ENCODE assay signal across 12 cellular contexts in genomic region chr22:30270841-30271240, GRCh38. TPM values are rescaled to one million over a fixed set of nuclear protein-coding genes. Genes with fewer than 3 reads are reported as not detected.
A peak's percentile ranks its signal among the peaks of the same experiment; 100 is the strongest.
DNase-seq lines count a peak whose midpoint lies in the region; ATAC-seq, FAIRE-seq and TF ChIP-seq lines count a peak whose summit lies in the region.
"Had no signal": no experiment of that assay in that cellular context is flagged by ENCODE, and none has a peak within 500 bp of the region (broad histone marks: within the 10 kb centered on the region; RNA-seq: fewer than 3 reads in every experiment).

No MANE protein-coding gene starts in this region.

- no peak overlapping the region for H4K91ac ChIP-seq in IMR-90 (ENCODE audit: insufficient read depth, low read depth, low read length)

- no peak overlapping the region for H2BK15ac ChIP-seq in IMR-90 (ENCODE audit: low read depth, low read length)

- H2BK120ac ChIP-seq in IMR-90 (ENCODE audit: low read depth, low read length): no peak overlapping the region

- CTCF ChIA-PET in IMR-90 (lab: Yijun Ruan, JAX): no interaction called here

- H2AFZ ChIP-seq in IMR-90 (replicated peaks; ENCODE audit: low read length, poor library complexity) (peak overlapping the region; percentile 80), astrocyte (ENCODE audit: low read depth, low read length) (peak overlapping the region; percentile 28), MM.1S (ENCODE audit: low read length) (no peak overlapping the region)

- H3K14ac ChIP-seq in IMR-90 (replicated peaks; ENCODE audit: low read depth, low read length): no peak overlapping the region

- no peak overlapping the region for H3K23ac ChIP-seq in IMR-90 (ENCODE audit: low read depth, low read length)

- H3K27ac ChIP-seq in IMR-90 (ENCODE audit: insufficient read depth, low read length) (no peak overlapping the region), astrocyte (ENCODE audit: low read depth, low read length) (peak overlapping the region; percentile 31), MM.1S (ENCODE audit: low read length) (no peak overlapping the region), SJCRH30 (no peak overlapping the region)
- H3K27ac ChIP-seq: RWPE1, thyroid gland had no signal

- H3K79me2 ChIP-seq in astrocyte (ENCODE audit: insufficient read depth, low read length) (no peaks in the 10 kb centered on the region), MM.1S (ENCODE audit: low read length) (no peaks in the 10 kb centered on the region)

- in situ Hi-C loops in IMR-90 (cut with MboI; ENCODE audit: low sequenced_read_pairs): no loop called here

- 0 out of 2 replicates have a peak, but pooled peaks have one; percentile 26 for TF ChIP-seq POLR2A in IMR-90 (IDR thresholded peaks at IDR 0.05; ENCODE audit: low read depth, low read length)

- no peaks in the 10 kb centered on the region for H3K9me3 Mint-ChIP-seq in astrocyte (ENCODE audit: unreplicated experiment)
- H3K9me3 Mint-ChIP-seq in stimulated activated effector memory CD8-positive, alpha-beta T cell treated with anti-CD3 and anti-CD28 coated beads, Interleukin-12 subunit alpha, Interleukin-12 subunit beta, amount 100 ng/mL, for 72 hours: no peaks in the 10 kb centered on the region

- H2AK5ac ChIP-seq in IMR-90 (ENCODE audit: low read depth, low read length): peak overlapping the region; percentile 65; the same call in 1 of the 2 replicates

- peak; percentile 33 for ATAC-seq in IMR-90 (ENCODE audit: low read depth)
- ATAC-seq in stimulated activated effector memory CD8-positive, alpha-beta T cell treated with anti-CD3 and anti-CD28 coated beads, Interleukin-12 subunit alpha, Interleukin-12 subunit beta, amount 100 ng/mL, for 72 hours: no peak
- ATAC-seq: activated CD8-positive, alpha-beta memory T cell treated with anti-CD3 and anti-CD28 coated beads, Interleukin-2, amount 10 ng/mL, durations not matched to agents 7 days and 5 days had no signal

- FAIRE-seq in astrocyte (lab: Jason Lieb, UNC): no peak

- no peak overlapping the region for H3K4me3 ChIP-seq in IMR-90 (ENCODE audit: insufficient read depth, low read depth, low read length)
- no peak overlapping the region for H3K4me3 ChIP-seq in astrocyte (ENCODE audit: insufficient read depth, low read depth, low read length)
- H3K4me3 ChIP-seq in MM.1S (ENCODE audit: low read length): no peak overlapping the region
- no peak overlapping the region for H3K4me3 ChIP-seq in SJCRH30
- H3K4me3 ChIP-seq: dorsolateral prefrontal cortex, thyroid gland had no signal

- H2AK9ac ChIP-seq in IMR-90 (replicated peaks; ENCODE audit: low read depth, low read length, poor library complexity): peak overlapping the region; percentile 82

- H3K27me3 ChIP-seq in IMR-90 (ENCODE audit: control insufficient read depth, insufficient read depth, low read length) (no peaks in the 10 kb centered on the region), astrocyte (ENCODE audit: insufficient read depth, low read length) (no peaks in the 10 kb centered on the region), MM.1S (replicated peaks; ENCODE audit: insufficient read depth, low read length) (peaks cover 31% of the 10 kb centered on the region), SJCRH30 (no peaks in the 10 kb centered on the region)
- H3K27me3 ChIP-seq: dorsolateral prefrontal cortex, thyroid gland had no signal

- H3K4me2 ChIP-seq in IMR-90 (ENCODE audit: low read depth, low read length) (no peak overlapping the region), astrocyte (ENCODE audit: low read length) (peak overlapping the region; percentile 14), MM.1S (ENCODE audit: low read depth, low read length) (no peak overlapping the region)

- no peak overlapping the region for H3K4me3 Mint-ChIP-seq in astrocyte (ENCODE audit: unreplicated experiment)
- no peak overlapping the region for H3K4me3 Mint-ChIP-seq in stimulated activated effector memory CD8-positive, alpha-beta T cell treated with anti-CD3 and anti-CD28 coated beads, Interleukin-12 subunit alpha, Interleukin-12 subunit beta, amount 100 ng/mL, for 72 hours
- H3K4me3 Mint-ChIP-seq: activated CD8-positive, alpha-beta memory T cell treated with anti-CD3 and anti-CD28 coated beads, Interleukin-2, amount 10 ng/mL, durations not matched to agents 7 days and 5 days had no signal

- no TSS peak for BruUV-seq in IMR-90 (replicated peaks; lab: Mats Ljungman, UMichigan)

- TF ChIP-seq RAD21 in IMR-90 (IDR thresholded peaks at IDR 0.05; ENCODE audit: low read length): no peak

- peaks cover 9% of the 10 kb centered on the region for H3K27me3 Mint-ChIP-seq in astrocyte (ENCODE audit: low read depth, unreplicated experiment)
- H3K27me3 Mint-ChIP-seq: activated CD8-positive, alpha-beta memory T cell treated with anti-CD3 and anti-CD28 coated beads, Interleukin-2, amount 10 ng/mL, durations not matched to agents 7 days and 5 days had no signal

- H2BK20ac ChIP-seq in IMR-90 (ENCODE audit: low read depth, low read length): no peak overlapping the region

- H4K20me1 ChIP-seq in IMR-90 (ENCODE audit: insufficient read depth, low read length) (no peaks in the 10 kb centered on the region), astrocyte (ENCODE audit: insufficient read depth, low read length) (no peaks in the 10 kb centered on the region), MM.1S (ENCODE audit: insufficient read depth, low read length) (no peaks in the 10 kb centered on the region)

- no peak overlapping the region; a peak in 1 of 4 replicates for H4K8ac ChIP-seq in IMR-90 (ENCODE audit: low read depth in 2 of 2, low read length in 2 of 2)

- no peak overlapping the region for H3K56ac ChIP-seq in IMR-90 (ENCODE audit: extremely low read depth, insufficient read depth, low read length)

- no peak overlapping the region for H2BK5ac ChIP-seq in IMR-90 (ENCODE audit: low read depth, low read length, poor library complexity, severe bottlenecking)

- no peaks in the 10 kb centered on the region for H3K36me3 ChIP-seq in IMR-90 (ENCODE audit: control insufficient read depth, insufficient read depth, low read length)
- H3K36me3 ChIP-seq in astrocyte (ENCODE audit: insufficient read depth, low read length): no peaks in the 10 kb centered on the region
- no peaks in the 10 kb centered on the region for H3K36me3 ChIP-seq in MM.1S (replicated peaks; ENCODE audit: insufficient read depth, low read length)
- H3K36me3 ChIP-seq in SJCRH30: no peaks in the 10 kb centered on the region
- H3K36me3 ChIP-seq: thyroid gland had no signal

- dilution Hi-C loops in IMR-90 (cut with HindIII; ENCODE audit: low sequenced_read_pairs, unreplicated experiment): no loop called here

- no peaks in the 10 kb centered on the region for H3K9me1 ChIP-seq in IMR-90 (ENCODE audit: insufficient read depth, low read length)

- no peaks in the 10 kb centered on the region for H3F3A ChIP-seq in MM.1S (ENCODE audit: insufficient read depth, low read length)

- no peak overlapping the region for H3K27ac Mint-ChIP-seq in astrocyte (ENCODE audit: unreplicated experiment)
- H3K27ac Mint-ChIP-seq in stimulated activated effector memory CD8-positive, alpha-beta T cell treated with anti-CD3 and anti-CD28 coated beads, Interleukin-12 subunit alpha, Interleukin-12 subunit beta, amount 100 ng/mL, for 72 hours: peak overlapping the region; percentile 33
- H3K27ac Mint-ChIP-seq: activated CD8-positive, alpha-beta memory T cell treated with anti-CD3 and anti-CD28 coated beads, Interleukin-2, amount 10 ng/mL, durations not matched to agents 7 days and 5 days had no signal

- TF ChIP-seq CTCF in IMR-90 (conservative IDR thresholded peaks at IDR 0.05; ENCODE audit: low read depth, low read length): no peak
- no peak for TF ChIP-seq CTCF in astrocyte (IDR thresholded peaks at IDR 0.05; ENCODE audit: insufficient read depth, low read depth, low read length)
- TF ChIP-seq CTCF in MM.1S (IDR thresholded peaks at IDR 0.05; ENCODE audit: low read length): no peak

- whole genome bisulfite sequencing in IMR-90 (ENCODE audit: extremely low coverage in 2 of 2, insufficient read length in 1 of 2), 2 experiments: 48% methylated on average over 9 of the region's 16 CpGs; no CpG with 5 or more reads in 1 of the 2 experiments

- H3K4ac ChIP-seq in IMR-90 (ENCODE audit: low read depth, low read length): no peak overlapping the region

- peaks cover 3% of the 10 kb centered on the region for H3K4me1 Mint-ChIP-seq in astrocyte (ENCODE audit: low read depth, unreplicated experiment)
- peaks cover 67% of the 10 kb centered on the region for H3K4me1 Mint-ChIP-seq in stimulated activated effector memory CD8-positive, alpha-beta T cell treated with anti-CD3 and anti-CD28 coated beads, Interleukin-12 subunit alpha, Interleukin-12 subunit beta, amount 100 ng/mL, for 72 hours

- POLR2A ChIA-PET in IMR-90 (lab: Charles Lee; ENCODE audit: unreplicated experiment): interaction anchor here (0.5 kb wide), 1 partner anchor 21 kb away, joined by 3 read pairs; no protein-coding TSS in a partner anchor

- peaks cover 4% of the 10 kb centered on the region for H3K36me3 Mint-ChIP-seq in astrocyte (ENCODE audit: low read depth, unreplicated experiment)
- H3K36me3 Mint-ChIP-seq in stimulated activated effector memory CD8-positive, alpha-beta T cell treated with anti-CD3 and anti-CD28 coated beads, Interleukin-12 subunit alpha, Interleukin-12 subunit beta, amount 100 ng/mL, for 72 hours: peaks cover 30% of the 10 kb centered on the region

- no peaks in the 10 kb centered on the region for H3K79me1 ChIP-seq in IMR-90 (ENCODE audit: low read depth in 1 of 2, low read length in 2 of 2)

- H3K4me1 ChIP-seq in IMR-90 (ENCODE audit: control insufficient read depth, insufficient read depth, low read length): no peaks in the 10 kb centered on the region
- peaks cover 3% of the 10 kb centered on the region for H3K4me1 ChIP-seq in astrocyte (ENCODE audit: insufficient read depth, low read length)
- peaks cover 2% of the 10 kb centered on the region; the same call in 1 of the 2 replicates for H3K4me1 ChIP-seq in MM.1S (ENCODE audit: low read length)
- H3K4me1 ChIP-seq in SJCRH30: no peaks in the 10 kb centered on the region

- intact Hi-C loops in IMR-90 (cut with micrococcal nuclease): no loop called here

- H3K18ac ChIP-seq in IMR-90 (ENCODE audit: low read depth, low read length): no peak overlapping the region

- no peaks in the 10 kb centered on the region for H3K9me3 ChIP-seq in IMR-90 (ENCODE audit: control insufficient read depth, insufficient read depth, low read length)
- no peaks in the 10 kb centered on the region for H3K9me3 ChIP-seq in astrocyte (ENCODE audit: insufficient read depth, low read depth, low read length)
- no peaks in the 10 kb centered on the region for H3K9me3 ChIP-seq in MM.1S (replicated peaks; ENCODE audit: insufficient read depth, low read length)
- H3K9me3 ChIP-seq in SJCRH30 (replicated peaks): no peaks in the 10 kb centered on the region
- H3K9me3 ChIP-seq: thyroid gland had no signal

- H3K9ac ChIP-seq in IMR-90 (ENCODE audit: low read depth, low read length) (no peak overlapping the region), astrocyte (ENCODE audit: low read length) (peak overlapping the region; percentile 48), MM.1S (ENCODE audit: low read length) (no peak overlapping the region)

- H4K5ac ChIP-seq in IMR-90 (ENCODE audit: low read depth, low read length): no peak overlapping the region

- peak; percentile 81 for DNase-seq in IMR-90
- peak; percentile 75 for DNase-seq in astrocyte (ENCODE audit: low read depth)
- DNase-seq in hypothalamus (lab: John Stamatoyannopoulos, UW): peak in 38 of 51 donors; percentile 9 to 71 (median 39)
- no peak for DNase-seq in stimulated activated effector memory CD8-positive, alpha-beta T cell treated with anti-CD3 and anti-CD28 coated beads, Interleukin-12 subunit alpha, Interleukin-12 subunit beta, amount 100 ng/mL, for 72 hours (ENCODE audit: low spot score in 2 of 2)
- DNase-seq in MM.1S: no peak
- no peak for DNase-seq in OCI-M1 (lab: John Stamatoyannopoulos, UW)
- DNase-seq in DMS114 treated with DMSO at 0.1 percent for 48 hours (lab: John Stamatoyannopoulos, UW; ENCODE audit: unreplicated experiment): no peak
- DNase-seq in SJCRH30: no peak
- DNase-seq: activated CD8-positive, alpha-beta memory T cell treated with anti-CD3 and anti-CD28 coated beads, Interleukin-2, amount 10 ng/mL, durations not matched to agents 7 days and 5 days had no signal

- no peaks in the 10 kb centered on the region for H3K9me2 ChIP-seq in MM.1S (replicated peaks; ENCODE audit: insufficient read depth, low read length)

RNA-seq across cellular contexts. Expression of gene OSM, which starts 4.2 kb away (rescaled TPM):
- total RNA-seq in IMR-90 (2012; rRNA removed): not detected in 2 replicates
- polyA plus RNA-seq in IMR-90 (2012; rRNA removed): not detected in 2 replicates
- 0.07 TPM in 1 of 2 replicates, not detected in the other for polyA plus RNA-seq in IMR-90 (2012; cell fraction: cytosol; rRNA removed)
- polyA plus RNA-seq in IMR-90 (2012; cell fraction: nucleus; rRNA removed; ENCODE audit: low replicate concordance): 0.42 and 0.81 TPM in 2 replicates
- not detected in 2 replicates for total RNA-seq in astrocyte
- total RNA-seq in SJCRH30 (2014; rRNA removed; shearing (Covaris generic)): not detected in 2 replicates

RNA-seq across cellular contexts. Expression of gene CASTOR1, which starts 18.5 kb away (rescaled TPM):
- total RNA-seq in IMR-90 (2012; rRNA removed): 10.6 and 11.7 TPM in 2 replicates
- polyA plus RNA-seq in IMR-90 (2012; rRNA removed): 23.5 and 26.9 TPM in 2 replicates
- 11.4 and 33.1 TPM in 2 replicates for polyA plus RNA-seq in IMR-90 (2012; cell fraction: cytosol; rRNA removed)
- polyA plus RNA-seq in IMR-90 (2012; cell fraction: nucleus; rRNA removed; ENCODE audit: low replicate concordance): 55.8 and 106 TPM in 2 replicates
- total RNA-seq in astrocyte: 15.2 and 16.2 TPM in 2 replicates
- 1.2 and 2.1 TPM in 2 replicates for total RNA-seq in SJCRH30 (2014; rRNA removed; shearing (Covaris generic))

RNA-seq across cellular contexts. Expression of gene LIF, which starts 24.3 kb away (rescaled TPM):
- total RNA-seq in IMR-90 (2012; rRNA removed): 79.4 and 130 TPM in 2 replicates
- 203 and 214 TPM in 2 replicates for polyA plus RNA-seq in IMR-90 (2012; rRNA removed)
- 41.6 and 110 TPM in 2 replicates for polyA plus RNA-seq in IMR-90 (2012; cell fraction: cytosol; rRNA removed)
- 1,609 and 2,085 TPM in 2 replicates for polyA plus RNA-seq in IMR-90 (2012; cell fraction: nucleus; rRNA removed; ENCODE audit: low replicate concordance)
- total RNA-seq in astrocyte: 63.3 and 100 TPM in 2 replicates
- total RNA-seq in SJCRH30 (2014; rRNA removed; shearing (Covaris generic)): 1.1 and 1.7 TPM in 2 replicates

RNA-seq across cellular contexts. Expression of gene TBC1D10A, which starts 55.9 kb away (rescaled TPM):
- total RNA-seq in IMR-90 (2012; rRNA removed): 16.3 and 18.9 TPM in 2 replicates
- polyA plus RNA-seq in IMR-90 (2012; rRNA removed): 33.1 and 34.4 TPM in 2 replicates
- 22.6 and 33.5 TPM in 2 replicates for polyA plus RNA-seq in IMR-90 (2012; cell fraction: cytosol; rRNA removed)
- 55.4 and 88.5 TPM in 2 replicates for polyA plus RNA-seq in IMR-90 (2012; cell fraction: nucleus; rRNA removed; ENCODE audit: low replicate concordance)
- total RNA-seq in astrocyte: 32.7 and 33.3 TPM in 2 replicates
- 4.8 and 5.8 TPM in 2 replicates for total RNA-seq in SJCRH30 (2014; rRNA removed; shearing (Covaris generic))

Comparison
In these comparisons a context has a peak if more than half of its experiments do, and no peak if none do; other contexts are left out.
1. DNase-seq: peak in IMR-90 (single experiment), astrocyte (single experiment) and hypothalamus (38 of 51); none in stimulated activated effector memory CD8-positive, alpha-beta T cell treated with anti-CD3 and anti-CD28 coated beads, Interleukin-12 subunit alpha, Interleukin-12 subunit beta, amount 100 ng/mL, for 72 hours (0 of 2), MM.1S (single experiment), OCI-M1 (single experiment), DMS114 treated with DMSO at 0.1 percent for 48 hours (single experiment) and SJCRH30 (0 of 2).
2. RNA of gene LIF, which starts 24.3 kb away (total RNA-seq): 79.4 to 130 TPM in IMR-90 and 63.3 to 100 TPM in astrocyte; 1.1 to 1.7 TPM in SJCRH30; every median in the first group is over 10 times any median in the second.